In genomic region chr17:1109606-1110523, GRCh38 we compare ENCODE assay signal across 8 cellular contexts.
DNase-seq lines count a peak whose midpoint lies in the region; ATAC-seq and TF ChIP-seq lines count a peak whose summit lies in the region.

No MANE protein-coding gene starts in this region.

- no peak overlapping the region for H2AFZ ChIP-seq in Karpas-422 (ENCODE audit: low read length)

- peaks cover 82% of the 10 kb centered on the region for H3K79me2 ChIP-seq in Karpas-422 (ENCODE audit: low read length)

- H4K20me1 ChIP-seq in Karpas-422 (ENCODE audit: insufficient read depth, low read depth, low read length): peaks cover 18% of the 10 kb centered on the region; the same call in 1 of the 2 replicates

- peaks cover 35% of the 10 kb centered on the region for H3K4me1 Mint-ChIP-seq in activated T-helper 2 cell treated with anti-CD3 and anti-CD28 coated beads, Interferon-gamma antibody, Interleukin-2, Interleukin-4, amounts not matched to agents 10 μg/mL and 5 μg/mL and 100 μg/mL, durations not matched to agents 14 hours and 24 hours and 36 hours (ENCODE audit: low read depth)

- peak overlapping the region; percentile 77 for H3K27ac Mint-ChIP-seq in activated T-helper 2 cell treated with anti-CD3 and anti-CD28 coated beads, Interferon-gamma antibody, Interleukin-2, Interleukin-4, amounts not matched to agents 10 μg/mL and 5 μg/mL and 100 μg/mL, durations not matched to agents 14 hours and 24 hours and 36 hours

- peak overlapping the region; percentile 71 for H3K9ac ChIP-seq in Karpas-422 (ENCODE audit: low read length)

- intact Hi-C loops in activated T-helper 2 cell treated with anti-CD3 and anti-CD28 coated beads, Interferon-gamma antibody, Interleukin-2, Interleukin-4, amounts not matched to agents 10 μg/mL and 5 μg/mL and 100 μg/mL, durations not matched to agents 14 hours and 24 hours and 36 hours (cut with micrococcal nuclease): no loop called here
- intact Hi-C loops in gastrocnemius medialis (cut with DNase I; ENCODE audit: low total_unique reads): no loop called here

- H3K27me3 Mint-ChIP-seq in activated T-helper 2 cell treated with anti-CD3 and anti-CD28 coated beads, Interferon-gamma antibody, Interleukin-2, Interleukin-4, amounts not matched to agents 10 μg/mL and 5 μg/mL and 100 μg/mL, durations not matched to agents 14 hours and 24 hours and 36 hours (ENCODE audit: low read depth): no peaks in the 10 kb centered on the region

- H3K4me2 ChIP-seq in Karpas-422 (ENCODE audit: low read depth, low read length, poor library complexity, severe bottlenecking): peak overlapping the region; percentile 85

- H3K27ac ChIP-seq in Karpas-422 (ENCODE audit: low read length): peak overlapping the region; percentile 60
- H3K27ac ChIP-seq in gastrocnemius medialis: peak overlapping the region; percentile 71 to 88 (median 78)

- H3K36me3 Mint-ChIP-seq in activated T-helper 2 cell treated with anti-CD3 and anti-CD28 coated beads, Interferon-gamma antibody, Interleukin-2, Interleukin-4, amounts not matched to agents 10 μg/mL and 5 μg/mL and 100 μg/mL, durations not matched to agents 14 hours and 24 hours and 36 hours (ENCODE audit: low read depth): peaks cover 3% of the 10 kb centered on the region

- H3K9me2 ChIP-seq in Karpas-422 (replicated peaks; ENCODE audit: insufficient read depth, low read length): no peaks in the 10 kb centered on the region

- H3K4me3 ChIP-seq in Karpas-422 (ENCODE audit: low read length) (peak overlapping the region; percentile 67), gastrocnemius medialis (peak overlapping the region; percentile 64 to 73 (median 68))

- ATAC-seq in gastrocnemius medialis (peak; percentile 20 to 30), HG02981 (IDR thresholded peaks at IDR 0.05; ENCODE audit: unreplicated experiment) (no peak)

- H3K9me3 Mint-ChIP-seq in activated T-helper 2 cell treated with anti-CD3 and anti-CD28 coated beads, Interferon-gamma antibody, Interleukin-2, Interleukin-4, amounts not matched to agents 10 μg/mL and 5 μg/mL and 100 μg/mL, durations not matched to agents 14 hours and 24 hours and 36 hours: no peaks in the 10 kb centered on the region

- peak overlapping the region; percentile 85 for H3K4me3 Mint-ChIP-seq in activated T-helper 2 cell treated with anti-CD3 and anti-CD28 coated beads, Interferon-gamma antibody, Interleukin-2, Interleukin-4, amounts not matched to agents 10 μg/mL and 5 μg/mL and 100 μg/mL, durations not matched to agents 14 hours and 24 hours and 36 hours (ENCODE audit: low read depth)

- H3K4me1 ChIP-seq in Karpas-422 (ENCODE audit: low read length) (peaks cover 49% of the 10 kb centered on the region), gastrocnemius medialis (peaks cover 32 to 61% of the 10 kb centered on the region in 2 donors)

- in situ Hi-C loops in gastrocnemius medialis (cut with MboI; ENCODE audit: low sequenced_read_pairs in 4 of 4): no loop called here

- no peaks in the 10 kb centered on the region for H3K27me3 ChIP-seq in Karpas-422 (ENCODE audit: low read length)
- H3K27me3 ChIP-seq in gastrocnemius medialis: no peaks in the 10 kb centered on the region

- H3K36me3 ChIP-seq in Karpas-422 (ENCODE audit: insufficient read depth, low read length) (peaks cover 5% of the 10 kb centered on the region; the same call in 1 of the 2 replicates), gastrocnemius medialis (no peaks in the 10 kb centered on the region)

- TF ChIP-seq CTCF in gastrocnemius medialis (IDR thresholded peaks at IDR 0.05 in 4 of 5, conservative IDR thresholded peaks at IDR 0.05 in 1 of 5): no peak

- TF ChIP-seq POLR2A in gastrocnemius medialis (IDR thresholded peaks at IDR 0.05): no peak

- H3K9me3 ChIP-seq in Karpas-422 (ENCODE audit: low read length) (no peaks in the 10 kb centered on the region), gastrocnemius medialis (no peaks in the 10 kb centered on the region)

- DNase-seq in NCI-H526 (lab: John Stamatoyannopoulos, UW): peak; percentile 26 to 75
- no peak for DNase-seq in NCI-H526 treated with DMSO at 0.1 percent for 48 hours (lab: John Stamatoyannopoulos, UW)
- DNase-seq in Karpas-422: peak; percentile 66
- DNase-seq in activated T-helper 2 cell treated with anti-CD3 and anti-CD28 coated beads, Interferon-gamma antibody, Interleukin-2, Interleukin-4, amounts not matched to agents 10 μg/mL and 5 μg/mL and 100 μg/mL, durations not matched to agents 14 hours and 24 hours and 36 hours (ENCODE audit: low spot score): no peak
- peak; percentile 48 for DNase-seq in hepatic stellate cell (ENCODE audit: low spot score)
- no peak for DNase-seq in gastrocnemius medialis
- DNase-seq in dedifferentiated amniotic fluid mesenchymal stem cell (ENCODE audit: extremely low spot score): no peak

Comparison
In these comparisons a context has a peak if more than half of its experiments do, and no peak if none do; other contexts are left out.
1. DNase-seq: peak in NCI-H526 (2 of 2), Karpas-422 (single experiment) and hepatic stellate cell (single experiment); none in NCI-H526 treated with DMSO at 0.1 percent for 48 hours (single experiment), activated T-helper 2 cell treated with anti-CD3 and anti-CD28 coated beads, Interferon-gamma antibody, Interleukin-2, Interleukin-4, amounts not matched to agents 10 μg/mL and 5 μg/mL and 100 μg/mL, durations not matched to agents 14 hours and 24 hours and 36 hours (single experiment), gastrocnemius medialis (0 of 2) and dedifferentiated amniotic fluid mesenchymal stem cell (single experiment).